In the genomic region with DNA sequence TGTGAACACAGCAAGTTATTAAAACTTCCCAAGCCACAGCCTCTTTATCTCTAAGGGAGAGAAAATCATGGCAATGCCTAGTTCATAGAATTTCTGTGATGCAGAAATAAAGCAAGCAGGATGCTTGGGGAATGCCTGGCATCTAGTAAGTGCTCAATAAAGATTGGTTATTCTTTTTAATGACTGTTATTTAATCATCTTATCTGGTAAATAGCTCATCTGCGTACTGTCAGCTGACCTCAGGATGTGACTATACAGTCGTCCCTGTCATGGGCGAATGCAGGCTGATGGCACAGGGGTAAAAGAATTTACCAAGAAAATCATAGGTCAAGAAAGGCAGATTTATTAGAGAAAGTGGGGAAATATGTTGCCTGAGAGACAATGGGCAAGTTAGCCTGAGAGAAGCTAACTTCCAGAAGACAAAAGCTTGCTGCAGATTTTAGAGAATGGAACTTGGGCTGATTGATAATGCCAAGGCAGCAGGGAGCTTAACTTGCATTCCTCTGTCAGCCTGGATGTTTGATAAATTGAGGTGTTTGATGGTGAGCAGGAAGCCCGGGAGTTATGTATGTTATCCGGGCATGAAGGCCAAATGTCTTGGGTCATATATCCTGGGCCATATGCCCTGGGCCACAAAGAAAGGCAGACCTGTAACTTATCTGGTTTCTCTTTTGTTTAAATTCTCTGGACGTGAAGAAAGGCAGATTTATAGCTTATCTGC, we compare ENCODE assay signal across 2 cellular contexts.
TF ChIP-seq lines count a peak whose summit lies in the region.

No MANE protein-coding gene starts in this region.

TF ChIP-seq in IMR-90, 13 proteins besides CTCF, POLR2A, EP300 and RAD21:
- TF ChIP-seq CHD1 (IDR thresholded peaks at IDR 0.05; ENCODE audit: low read depth, low read length), result no peak
- TF ChIP-seq, protein P1, sequence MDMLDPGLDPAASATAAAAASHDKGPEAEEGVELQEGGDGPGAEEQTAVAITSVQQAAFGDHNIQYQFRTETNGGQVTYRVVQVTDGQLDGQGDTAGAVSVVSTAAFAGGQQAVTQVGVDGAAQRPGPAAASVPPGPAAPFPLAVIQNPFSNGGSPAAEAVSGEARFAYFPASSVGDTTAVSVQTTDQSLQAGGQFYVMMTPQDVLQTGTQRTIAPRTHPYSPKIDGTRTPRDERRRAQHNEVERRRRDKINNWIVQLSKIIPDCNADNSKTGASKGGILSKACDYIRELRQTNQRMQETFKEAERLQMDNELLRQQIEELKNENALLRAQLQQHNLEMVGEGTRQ (IDR thresholded peaks at IDR 0.05; ENCODE audit: low read depth, low read length), result 0 out of 2 replicates have a peak, but pooled peaks have one; percentile 4

TF ChIP-seq in H1, 55 proteins besides CTCF, POLR2A, EP300 and RAD21:
- TF ChIP-seq CTBP2 (IDR thresholded peaks at IDR 0.05; ENCODE audit: borderline replicate concordance, insufficient read depth, insufficient read length, low read length), result no peak
